13 cellular contexts compared by ENCODE assay signal in genomic region chrX:97539970-97540519, GRCh38.
"Had no signal": no experiment of that assay in that cellular context is flagged by ENCODE, and none has a peak within 500 bp of the region (broad histone marks: within the 10 kb centered on the region; RNA-seq: fewer than 3 reads in every experiment).

No MANE protein-coding gene starts in this region.

- DNase-seq: activated B cell treated with CpG ODN at 0.5 μM for 24 hours; activated CD4-positive, alpha-beta T cell treated with anti-CD3 and anti-CD28 coated beads, Interleukin-2, amount 10 ng/mL, durations not matched to agents 24 days and 14 days; activated naive CD8-positive, alpha-beta T cell treated with anti-CD3 and anti-CD28 coated beads for 36 hours; cortex of kidney; endodermal cell; erythroblast; islet precursor cell; left lung; naive B cell; pancreas; stimulated activated CD4-positive, alpha-beta T cell treated with anti-CD3 and anti-CD28 coated beads, Interleukin-1b, Interleukin-23, amount 100 ng/mL, for 48 hours; stimulated activated naive CD8-positive, alpha-beta T cell treated with anti-CD3 and anti-CD28 coated beads, Interleukin-15, amount 100 ng/mL, for 72 hours had no signal

- H3K27ac ChIP-seq: gastroesophageal sphincter, left lung, pancreas had no signal

- H3K4me1 ChIP-seq: gastroesophageal sphincter, left lung, pancreas had no signal

- ATAC-seq: gastroesophageal sphincter; left lung; pancreas; stimulated activated naive CD8-positive, alpha-beta T cell treated with anti-CD3 and anti-CD28 coated beads, Interleukin-15, amount 100 ng/mL, for 72 hours had no signal

- H3K27me3 ChIP-seq: gastroesophageal sphincter, left lung, pancreas had no signal

- H3K36me3 ChIP-seq: gastroesophageal sphincter, left lung, pancreas had no signal

- H3K4me3 ChIP-seq: gastroesophageal sphincter, left lung, pancreas had no signal

- H3K9me3 ChIP-seq: gastroesophageal sphincter, left lung, pancreas had no signal
